1 cellular context compared by ENCODE assay signal in genomic region chr13:99686944-99687382, GRCh38.
TF ChIP-seq lines count a peak whose summit lies in the region.

No MANE protein-coding gene starts in this region.

TF ChIP-seq in WTC11, 78 proteins besides CTCF, POLR2A, EP300 and RAD21 (continued from another document):
- TF ChIP-seq, protein P1, sequence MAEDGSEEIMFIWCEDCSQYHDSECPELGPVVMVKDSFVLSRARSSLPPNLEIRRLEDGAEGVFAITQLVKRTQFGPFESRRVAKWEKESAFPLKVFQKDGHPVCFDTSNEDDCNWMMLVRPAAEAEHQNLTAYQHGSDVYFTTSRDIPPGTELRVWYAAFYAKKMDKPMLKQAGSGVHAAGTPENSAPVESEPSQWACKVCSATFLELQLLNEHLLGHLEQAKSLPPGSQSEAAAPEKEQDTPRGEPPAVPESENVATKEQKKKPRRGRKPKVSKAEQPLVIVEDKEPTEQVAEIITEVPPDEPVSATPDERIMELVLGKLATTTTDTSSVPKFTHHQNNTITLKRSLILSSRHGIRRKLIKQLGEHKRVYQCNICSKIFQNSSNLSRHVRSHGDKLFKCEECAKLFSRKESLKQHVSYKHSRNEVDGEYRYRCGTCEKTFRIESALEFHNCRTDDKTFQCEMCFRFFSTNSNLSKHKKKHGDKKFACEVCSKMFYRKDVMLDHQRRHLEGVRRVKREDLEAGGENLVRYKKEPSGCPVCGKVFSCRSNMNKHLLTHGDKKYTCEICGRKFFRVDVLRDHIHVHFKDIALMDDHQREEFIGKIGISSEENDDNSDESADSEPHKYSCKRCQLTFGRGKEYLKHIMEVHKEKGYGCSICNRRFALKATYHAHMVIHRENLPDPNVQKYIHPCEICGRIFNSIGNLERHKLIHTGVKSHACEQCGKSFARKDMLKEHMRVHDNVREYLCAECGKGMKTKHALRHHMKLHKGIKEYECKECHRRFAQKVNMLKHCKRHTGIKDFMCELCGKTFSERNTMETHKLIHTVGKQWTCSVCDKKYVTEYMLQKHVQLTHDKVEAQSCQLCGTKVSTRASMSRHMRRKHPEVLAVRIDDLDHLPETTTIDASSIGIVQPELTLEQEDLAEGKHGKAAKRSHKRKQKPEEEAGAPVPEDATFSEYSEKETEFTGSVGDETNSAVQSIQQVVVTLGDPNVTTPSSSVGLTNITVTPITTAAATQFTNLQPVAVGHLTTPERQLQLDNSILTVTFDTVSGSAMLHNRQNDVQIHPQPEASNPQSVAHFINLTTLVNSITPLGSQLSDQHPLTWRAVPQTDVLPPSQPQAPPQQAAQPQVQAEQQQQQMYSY (CRISPR knock-in tag; IDR thresholded peaks at IDR 0.05), result no peak
- TF ChIP-seq IRF2 (CRISPR knock-in tag; IDR thresholded peaks at IDR 0.05; ENCODE audit: borderline replicate concordance, low read depth) (no peak), PRRX2 (CRISPR knock-in tag; IDR thresholded peaks at IDR 0.05) (no peak), HMGA2 (CRISPR knock-in tag; IDR thresholded peaks at IDR 0.05) (no peak), ZNF416 (CRISPR knock-in tag; IDR thresholded peaks at IDR 0.05) (no peak), TEAD4 (CRISPR knock-in tag; IDR thresholded peaks at IDR 0.05) (no peak; the same call in 1 of the 2 replicates), ZBTB43 (CRISPR knock-in tag; IDR thresholded peaks at IDR 0.05) (no peak), KAT7 (CRISPR knock-in tag; IDR thresholded peaks at IDR 0.05; ENCODE audit: borderline replicate concordance) (no peak), MLX (CRISPR knock-in tag; IDR thresholded peaks at IDR 0.05) (no peak), ATF3 (CRISPR knock-in tag; conservative IDR thresholded peaks at IDR 0.05) (no peak), NFYB (CRISPR knock-in tag; conservative IDR thresholded peaks at IDR 0.05; ENCODE audit: low read depth) (no peak), MXD4 (CRISPR knock-in tag; IDR thresholded peaks at IDR 0.05; ENCODE audit: borderline replicate concordance) (no peak), ERG (CRISPR knock-in tag; IDR thresholded peaks at IDR 0.05) (no peak), JUN (CRISPR knock-in tag; IDR thresholded peaks at IDR 0.05) (no peak), ZNF423 (CRISPR knock-in tag; IDR thresholded peaks at IDR 0.05) (peak; percentile 64; the same call in 1 of the 2 replicates), ZBTB21 (CRISPR knock-in tag; IDR thresholded peaks at IDR 0.05; ENCODE audit: borderline replicate concordance) (0 out of 2 replicates have a peak, but pooled peaks have one; percentile 16), CREM (CRISPR knock-in tag; IDR thresholded peaks at IDR 0.05) (no peak)
